20 cellular contexts compared by ENCODE assay signal in the genomic region with DNA sequence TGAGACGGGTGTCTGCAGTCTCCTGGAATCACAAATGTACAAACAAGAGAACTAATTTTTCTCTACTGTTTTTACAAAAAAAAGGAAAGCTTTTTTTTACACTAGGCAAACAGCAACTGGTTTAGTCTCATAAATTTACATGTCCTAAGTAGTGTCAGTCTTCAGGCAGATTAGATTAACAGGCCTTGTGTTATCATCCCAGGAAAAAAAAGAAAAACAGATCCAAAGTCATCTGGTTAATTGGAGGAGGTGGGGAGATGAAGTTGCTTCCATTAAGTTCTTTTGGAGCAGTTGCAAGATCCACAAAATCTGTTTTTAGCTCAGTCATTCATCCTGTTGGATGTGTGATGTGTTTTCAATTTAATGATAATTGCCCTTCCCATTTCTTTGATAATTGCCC.
DNase-seq lines count a peak whose midpoint lies in the region; ATAC-seq, FAIRE-seq and TF ChIP-seq lines count a peak whose summit lies in the region.
"Had no signal": no experiment of that assay in that cellular context is flagged by ENCODE, and none has a peak within 500 bp of the region (broad histone marks: within the 10 kb centered on the region; RNA-seq: fewer than 3 reads in every experiment).

No MANE protein-coding gene starts in this region.

- no peaks in the 10 kb centered on the region for H3K27me3 Mint-ChIP-seq in endodermal cell (ENCODE audit: insufficient read depth)
- no peaks in the 10 kb centered on the region for H3K27me3 Mint-ChIP-seq in progenitor cell of endocrine pancreas
- no peaks in the 10 kb centered on the region for H3K27me3 Mint-ChIP-seq in naive thymus-derived CD4-positive, alpha-beta T cell

- no peaks in the 10 kb centered on the region for H3K27me3 ChIP-seq in MM.1S (replicated peaks; ENCODE audit: insufficient read depth, low read length)
- H3K27me3 ChIP-seq in endodermal cell (ENCODE audit: control insufficient read depth, insufficient read depth, low read length, poor library complexity, severe bottlenecking): no peaks in the 10 kb centered on the region
- H3K27me3 ChIP-seq in naive thymus-derived CD4-positive, alpha-beta T cell (ENCODE audit: control insufficient read depth in 2 of 2, insufficient read depth in 2 of 2, low read length in 2 of 2): no peaks in the 10 kb centered on the region
- no peaks in the 10 kb centered on the region; a peak in 1 of 5 replicates for H3K27me3 ChIP-seq in HepG2 (ENCODE audit: control insufficient read depth in 1 of 2, insufficient read depth in 2 of 2, low read length in 2 of 2)

- intact Hi-C loops in naive thymus-derived CD4-positive, alpha-beta T cell (cut with micrococcal nuclease): no loop called here
- intact Hi-C loops in HepG2 (cut with micrococcal nuclease; ENCODE audit: unreplicated experiment): no loop called here

- H3K9me2 ChIP-seq in MM.1S (replicated peaks; ENCODE audit: insufficient read depth, low read length): no peaks in the 10 kb centered on the region

- H3K4me1 ChIP-seq in MM.1S (ENCODE audit: low read length): peaks cover 11% of the 10 kb centered on the region
- H3K4me1 ChIP-seq in endodermal cell (ENCODE audit: control insufficient read depth, insufficient read depth, low read length): peaks cover 5% of the 10 kb centered on the region
- H3K4me1 ChIP-seq in naive thymus-derived CD4-positive, alpha-beta T cell (ENCODE audit: control insufficient read depth in 2 of 2, insufficient read depth in 2 of 2, low read length in 2 of 2): no peaks in the 10 kb centered on the region
- H3K4me1 ChIP-seq in HepG2 (ENCODE audit: insufficient read depth, low read length): no peaks in the 10 kb centered on the region

- no peak for TF ChIP-seq RAD21 in HepG2 (CRISPR knock-in tag; IDR thresholded peaks at IDR 0.05)

- TF ChIP-seq EP300 in HepG2 (IDR thresholded peaks at IDR 0.05; ENCODE audit: low read depth in 2 of 2, low read length in 2 of 2) (no peak), HepG2 (CRISPR knock-in tag; IDR thresholded peaks at IDR 0.05; ENCODE audit: borderline replicate concordance) (no peak)

- in situ Hi-C loops in HepG2 (cut with HindIII; ENCODE audit: extremely low pct_ligation_motif_present, low pct_unique_long_range_greater_than_20kb) (no loop called here), GM13976 (cut with MboI; ENCODE audit: low sequenced_read_pairs, unreplicated experiment) (no loop called here)

- H3K4me1 Mint-ChIP-seq in endodermal cell: peaks cover 30% of the 10 kb centered on the region
- H3K4me1 Mint-ChIP-seq in progenitor cell of endocrine pancreas (ENCODE audit: low read depth): peaks cover 24% of the 10 kb centered on the region
- H3K4me1 Mint-ChIP-seq in naive thymus-derived CD4-positive, alpha-beta T cell: no peaks in the 10 kb centered on the region

- H3K27ac ChIP-seq in MM.1S (ENCODE audit: low read length) (peak overlapping the region; percentile 2; the same call in 1 of the 2 replicates), endodermal cell (ENCODE audit: low read depth, low read length) (no peak overlapping the region), HepG2 (ENCODE audit: extremely low read length, insufficient read depth, low read length) (no peak overlapping the region)
- no peak overlapping the region for H3K27ac ChIP-seq in naive thymus-derived CD4-positive, alpha-beta T cell (ENCODE audit: low read depth, low read length)
- H3K27ac ChIP-seq: 22Rv1, HL-60 had no signal

- TF ChIP-seq POLR2A in HepG2 (IDR thresholded peaks at IDR 0.05; ENCODE audit: insufficient read depth in 1 of 2, low read depth in 2 of 2, low read length in 2 of 2): no peak

- H3K4me2 ChIP-seq in MM.1S (ENCODE audit: low read depth, low read length): peak overlapping the region; percentile 57
- H3K4me2 ChIP-seq in HepG2 (ENCODE audit: low read depth, low read length): no peak overlapping the region

- ATAC-seq in naive thymus-derived CD4-positive, alpha-beta T cell: no peak
- ATAC-seq in HepG2: no peak

- TF ChIP-seq CTCF in MM.1S (IDR thresholded peaks at IDR 0.05; ENCODE audit: low read length) (no peak), endodermal cell (conservative IDR thresholded peaks at IDR 0.05) (no peak), progenitor cell of endocrine pancreas (IDR thresholded peaks at IDR 0.05; ENCODE audit: unreplicated experiment) (no peak), HepG2 (CRISPR knock-in tag; IDR thresholded peaks at IDR 0.05) (no peak), GM13976 (IDR thresholded peaks at IDR 0.05; ENCODE audit: borderline replicate concordance, control extremely low read depth, extremely low read depth, insufficient read depth, missing control alignments) (no peak)

- CTCF ChIA-PET in naive thymus-derived CD4-positive, alpha-beta T cell (lab: Charles Lee): no interaction called here
- CTCF ChIA-PET in HepG2 (lab: Yijun Ruan, JAX; ENCODE audit: low intra/inter-chr PET ratio, low total read pairs): no interaction called here

- H3F3A ChIP-seq in MM.1S (ENCODE audit: insufficient read depth, low read length): no peaks in the 10 kb centered on the region; the same call in 1 of the 2 replicates

- no peaks in the 10 kb centered on the region for H3K36me3 ChIP-seq in MM.1S (replicated peaks; ENCODE audit: insufficient read depth, low read length)
- no peaks in the 10 kb centered on the region for H3K36me3 ChIP-seq in endodermal cell (ENCODE audit: control insufficient read depth, insufficient read depth, low read length)
- no peaks in the 10 kb centered on the region for H3K36me3 ChIP-seq in naive thymus-derived CD4-positive, alpha-beta T cell (ENCODE audit: control insufficient read depth in 2 of 3, insufficient read depth in 3 of 3, low read length in 3 of 3)
- no peaks in the 10 kb centered on the region for H3K36me3 ChIP-seq in HepG2 (replicated peaks in 1 of 2; ENCODE audit: control insufficient read depth in 1 of 2, insufficient read depth in 2 of 2, low read length in 2 of 2)

- H3K36me3 Mint-ChIP-seq in endodermal cell (ENCODE audit: low read depth) (no peaks in the 10 kb centered on the region), progenitor cell of endocrine pancreas (ENCODE audit: insufficient read depth) (no peaks in the 10 kb centered on the region)
- no peaks in the 10 kb centered on the region for H3K36me3 Mint-ChIP-seq in naive thymus-derived CD4-positive, alpha-beta T cell

- H3K79me2 ChIP-seq in MM.1S (ENCODE audit: low read length) (no peaks in the 10 kb centered on the region), HepG2 (ENCODE audit: insufficient read depth, low read length) (no peaks in the 10 kb centered on the region)

- H3K9me3 Mint-ChIP-seq in endodermal cell: peaks cover 7% of the 10 kb centered on the region
- no peaks in the 10 kb centered on the region for H3K9me3 Mint-ChIP-seq in progenitor cell of endocrine pancreas (ENCODE audit: low read depth)
- peaks cover 0 to 7% (median 0%) of the 10 kb centered on the region in 11 donors for H3K9me3 Mint-ChIP-seq in naive thymus-derived CD4-positive, alpha-beta T cell

- FAIRE-seq in HepG2 (lab: Jason Lieb, UNC): no peak
- FAIRE-seq: RCC 7860 had no signal

- POLR2A ChIA-PET in naive thymus-derived CD4-positive, alpha-beta T cell (lab: Charles Lee): no interaction called here
- POLR2A ChIA-PET in HepG2 (lab: Yijun Ruan, JAX): no interaction called here

- WGBS in endodermal cell (ENCODE audit: insufficient coverage in 1 of 2, insufficient read length in 1 of 2), 2 experiments: 88 to 100% methylated on average over 1 of the region's 1 CpG
- WGBS in HepG2 (ENCODE audit: low lambda C conversion rate): 3% methylated on average over 1 of the region's 1 CpG

- H3K27ac Mint-ChIP-seq in endodermal cell (peak overlapping the region; percentile 36), progenitor cell of endocrine pancreas (peak overlapping the region; percentile 38)
- H3K27ac Mint-ChIP-seq in naive thymus-derived CD4-positive, alpha-beta T cell: no peak overlapping the region

- BruUV-seq in HepG2 (replicated peaks; lab: Mats Ljungman, UMichigan): no TSS peak

- H3K9me3 ChIP-seq in MM.1S (replicated peaks; ENCODE audit: insufficient read depth, low read length) (no peaks in the 10 kb centered on the region), endodermal cell (ENCODE audit: control insufficient read depth, low read length) (no peaks in the 10 kb centered on the region), HepG2 (ENCODE audit: low read length) (peaks cover 34% of the 10 kb centered on the region)
- H3K9me3 ChIP-seq in naive thymus-derived CD4-positive, alpha-beta T cell (ENCODE audit: control insufficient read depth in 2 of 3, low read length in 3 of 3): no peaks in the 10 kb centered on the region

- H4K20me1 ChIP-seq in MM.1S (ENCODE audit: insufficient read depth, low read length): no peaks in the 10 kb centered on the region
- no peaks in the 10 kb centered on the region for H4K20me1 ChIP-seq in HepG2 (ENCODE audit: insufficient read depth, low read length)

- DNase-seq in NCI-H82 (lab: John Stamatoyannopoulos, UW) (peak; percentile 36), NCI-H82 treated with DMSO at 0.1 percent for 48 hours (lab: John Stamatoyannopoulos, UW; ENCODE audit: unreplicated experiment) (no peak), MM.1S (no peak), endodermal cell (no peak), progenitor cell of endocrine pancreas (ENCODE audit: low spot score, unreplicated experiment) (no peak), HepG2 (ENCODE audit: low spot score) (no peak), GM13976 (ENCODE audit: low spot score) (no peak)
- no peak for DNase-seq in naive thymus-derived CD4-positive, alpha-beta T cell
- DNase-seq: C1 segment of cervical spinal cord, DMS153, GOT3, KG1, NCI-H1092 treated with DMSO at 0.1 percent for 48 hours, NCI-H1930, NCI-H2171, NCI-H774, SIG-M5 had no signal

- H3K4me3 Mint-ChIP-seq in endodermal cell (no peak overlapping the region), progenitor cell of endocrine pancreas (ENCODE audit: low read depth) (no peak overlapping the region)
- no peak overlapping the region for H3K4me3 Mint-ChIP-seq in naive thymus-derived CD4-positive, alpha-beta T cell

- H3K4me3 ChIP-seq in MM.1S (ENCODE audit: low read length) (no peak overlapping the region; the same call in 1 of the 2 replicates), endodermal cell (ENCODE audit: low read length) (no peak overlapping the region), HepG2 (replicated peaks in 1 of 3; ENCODE audit: insufficient read depth in 1 of 3, low read depth in 2 of 3, low read length in 3 of 3) (no peak overlapping the region)
- H3K4me3 ChIP-seq in naive thymus-derived CD4-positive, alpha-beta T cell (ENCODE audit: low read length): no peak overlapping the region

- H3K9ac ChIP-seq in MM.1S (ENCODE audit: low read length): no peak overlapping the region
- H3K9ac ChIP-seq in endodermal cell (ENCODE audit: extremely low read depth, low read length, poor library complexity, severe bottlenecking): no peak overlapping the region
- no peak overlapping the region for H3K9ac ChIP-seq in HepG2 (ENCODE audit: insufficient read depth, low read depth, low read length)

- H2AFZ ChIP-seq in MM.1S (ENCODE audit: low read length) (no peak overlapping the region), HepG2 (ENCODE audit: low read length) (no peak overlapping the region)

TF ChIP-seq in HepG2, 621 proteins besides CTCF, POLR2A, EP300 and RAD21 (continues in another document):
- no peak for TF ChIP-seq BRD4 (CRISPR knock-in tag; IDR thresholded peaks at IDR 0.05)
- TF ChIP-seq HDAC6 (IDR thresholded peaks at IDR 0.05; ENCODE audit: low read depth, low read length): no peak
- no peak for TF ChIP-seq FOSL2 (CRISPR knock-in tag; IDR thresholded peaks at IDR 0.05)

Comparison
In these comparisons a context has a peak if more than half of its experiments do, and no peak if none do; other contexts are left out.
1. H3K27ac Mint-ChIP-seq: peak in endodermal cell (single experiment) and progenitor cell of endocrine pancreas (single experiment); none in naive thymus-derived CD4-positive, alpha-beta T cell (0 of 9).